ENCODE assay signal across 11 cellular contexts in the genomic region with DNA sequence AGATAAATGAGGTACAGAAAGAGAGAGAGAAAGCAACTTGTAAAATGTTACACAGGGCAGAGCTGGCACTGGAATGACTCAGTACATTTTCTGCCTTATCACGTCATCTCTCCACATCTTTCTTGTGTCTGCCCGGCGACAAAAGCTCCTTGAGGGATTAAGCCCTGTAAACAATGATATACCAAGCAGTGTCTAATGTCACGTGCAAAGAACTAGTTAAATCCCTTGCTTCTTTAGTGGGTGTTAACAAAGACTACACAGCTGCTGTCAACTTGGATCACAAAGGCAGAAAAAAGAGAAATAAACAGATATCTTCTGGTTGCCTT. TPM values are rescaled to one million over a fixed set of nuclear protein-coding genes. Genes with fewer than 3 reads are reported as not detected.
DNase-seq lines count a peak whose midpoint lies in the region; ATAC-seq, FAIRE-seq and TF ChIP-seq lines count a peak whose summit lies in the region.
"Had no signal": no experiment of that assay in that cellular context is flagged by ENCODE, and none has a peak within 500 bp of the region (broad histone marks: within the 10 kb centered on the region; RNA-seq: fewer than 3 reads in every experiment).

No MANE protein-coding gene starts in this region.

- no peak overlapping the region for H2BK15ac ChIP-seq in neuronal stem cell (ENCODE audit: low read length)

- POLR2A ChIA-PET in activated CD4-positive, alpha-beta T cell treated with anti-CD3 and anti-CD28 coated beads for 36 hours (lab: Charles Lee): interaction anchor here (0.5 kb wide), 1 partner anchor 234 kb away, joined by 3 read pairs; no protein-coding TSS in a partner anchor
- POLR2A ChIA-PET in OCI-LY7 (lab: Charles Lee): no interaction called here

- no peaks in the 10 kb centered on the region for H3K9me3 Mint-ChIP-seq in activated CD4-positive, alpha-beta T cell treated with anti-CD3 and anti-CD28 coated beads for 36 hours (ENCODE audit: low read depth)
- no peaks in the 10 kb centered on the region for H3K9me3 Mint-ChIP-seq in astrocyte (ENCODE audit: unreplicated experiment)
- no peaks in the 10 kb centered on the region for H3K9me3 Mint-ChIP-seq in nephron progenitor cell

- no CpG with 5 or more reads among the region's 4 CpGs for WGBS in neuronal stem cell (ENCODE audit: extremely low coverage in 2 of 2, insufficient read length in 2 of 2, insufficient replicate concordance in 1 of 2), 2 donors

- no peak overlapping the region for H2BK12ac ChIP-seq in neuronal stem cell (ENCODE audit: low read length)

- H3K27me3 ChIP-seq in astrocyte (ENCODE audit: insufficient read depth, low read length): peaks cover 4% of the 10 kb centered on the region
- no peaks in the 10 kb centered on the region for H3K27me3 ChIP-seq in neuronal stem cell (ENCODE audit: control insufficient read depth in 3 of 3, insufficient read depth in 3 of 3, low read depth in 1 of 3, low read length in 3 of 3)
- H3K27me3 ChIP-seq: upper lobe of right lung had no signal

- H2AK5ac ChIP-seq in neuronal stem cell (ENCODE audit: low read depth, low read length): no peak overlapping the region

- H2BK120ac ChIP-seq in neuronal stem cell (ENCODE audit: low read depth, low read length): no peak overlapping the region

- H4K20me1 ChIP-seq in astrocyte (ENCODE audit: insufficient read depth, low read length) (no peaks in the 10 kb centered on the region), OCI-LY7 (ENCODE audit: insufficient read depth, low read length) (no peaks in the 10 kb centered on the region)

- H3K9me3 ChIP-seq in astrocyte (ENCODE audit: insufficient read depth, low read depth, low read length) (no peaks in the 10 kb centered on the region), neuronal stem cell (replicated peaks in 1 of 2; ENCODE audit: control insufficient read depth in 2 of 2, insufficient read depth in 1 of 2, low read depth in 1 of 2, low read length in 2 of 2) (no peaks in the 10 kb centered on the region), OCI-LY7 (ENCODE audit: low read length) (no peaks in the 10 kb centered on the region)
- H3K9me3 ChIP-seq: upper lobe of right lung had no signal

- H2AFZ ChIP-seq in astrocyte (ENCODE audit: low read depth, low read length): peak overlapping the region; percentile 49
- H2AFZ ChIP-seq in neuronal stem cell (ENCODE audit: low read length): no peak overlapping the region
- H2AFZ ChIP-seq in OCI-LY7 (ENCODE audit: low read length): no peak overlapping the region

- H3K79me2 ChIP-seq in astrocyte (ENCODE audit: insufficient read depth, low read length) (no peaks in the 10 kb centered on the region), OCI-LY7 (ENCODE audit: insufficient read depth, low read depth, low read length) (no peaks in the 10 kb centered on the region)

- H3K27ac Mint-ChIP-seq in activated CD4-positive, alpha-beta T cell treated with anti-CD3 and anti-CD28 coated beads for 36 hours: peak overlapping the region; percentile 72
- no peak overlapping the region for H3K27ac Mint-ChIP-seq in astrocyte (ENCODE audit: unreplicated experiment)
- no peak overlapping the region for H3K27ac Mint-ChIP-seq in nephron progenitor cell

- no peak overlapping the region for H3K18ac ChIP-seq in neuronal stem cell (ENCODE audit: low read length)

- H3K23ac ChIP-seq in neuronal stem cell (ENCODE audit: low read depth, low read length, poor library complexity): no peak overlapping the region

- no peak overlapping the region for H3K4me2 ChIP-seq in astrocyte (ENCODE audit: low read length)
- H3K4me2 ChIP-seq in neuronal stem cell (ENCODE audit: insufficient read depth, low read length, poor library complexity, severe bottlenecking): no peak overlapping the region
- no peak overlapping the region for H3K4me2 ChIP-seq in OCI-LY7 (ENCODE audit: low read length)

- peaks cover 8% of the 10 kb centered on the region for H3K27me3 Mint-ChIP-seq in activated CD4-positive, alpha-beta T cell treated with anti-CD3 and anti-CD28 coated beads for 36 hours
- no peaks in the 10 kb centered on the region for H3K27me3 Mint-ChIP-seq in astrocyte (ENCODE audit: low read depth, unreplicated experiment)
- H3K27me3 Mint-ChIP-seq in nephron progenitor cell (ENCODE audit: low read depth, poor library complexity): no peaks in the 10 kb centered on the region

- TF ChIP-seq CTCF in astrocyte (IDR thresholded peaks at IDR 0.05; ENCODE audit: insufficient read depth, low read depth, low read length) (no peak), OCI-LY7 (conservative IDR thresholded peaks at IDR 0.05; ENCODE audit: low read length) (no peak), nephron progenitor cell (IDR thresholded peaks at IDR 0.05) (no peak)

- H4K91ac ChIP-seq in neuronal stem cell (ENCODE audit: low read depth, low read length, poor library complexity): no peak overlapping the region

- H3K4me1 ChIP-seq in astrocyte (ENCODE audit: insufficient read depth, low read length) (peaks cover 3% of the 10 kb centered on the region), neuronal stem cell (ENCODE audit: control insufficient read depth in 2 of 2, insufficient read depth in 1 of 2, low read depth in 1 of 2, low read length in 2 of 2) (peaks cover 0 to 8% of the 10 kb centered on the region in 2 donors), OCI-LY7 (ENCODE audit: insufficient read depth, low read length, poor library complexity, severe bottlenecking) (no peaks in the 10 kb centered on the region)

- peaks cover 38% of the 10 kb centered on the region for H3K4me1 Mint-ChIP-seq in activated CD4-positive, alpha-beta T cell treated with anti-CD3 and anti-CD28 coated beads for 36 hours
- H3K4me1 Mint-ChIP-seq in astrocyte (ENCODE audit: low read depth, unreplicated experiment) (peaks cover 9% of the 10 kb centered on the region), nephron progenitor cell (peaks cover 15% of the 10 kb centered on the region)

- H3K36me3 ChIP-seq in astrocyte (ENCODE audit: insufficient read depth, low read length): no peaks in the 10 kb centered on the region
- no peaks in the 10 kb centered on the region for H3K36me3 ChIP-seq in neuronal stem cell (replicated peaks in 1 of 2; ENCODE audit: control insufficient read depth in 2 of 2, insufficient read depth in 2 of 2, low read length in 2 of 2)
- H3K36me3 ChIP-seq in OCI-LY7 (ENCODE audit: insufficient read depth, low read length): no peaks in the 10 kb centered on the region
- H3K36me3 ChIP-seq: upper lobe of right lung had no signal

- intact Hi-C loops in activated CD4-positive, alpha-beta T cell treated with anti-CD3 and anti-CD28 coated beads for 36 hours (cut with DNase I, micrococcal nuclease): loop anchor here in 1 of 2 experiments (2.0 kb wide), 1 partner anchor 107 kb away; no protein-coding TSS in a partner anchor
- intact Hi-C loops in OCI-LY7 (cut with micrococcal nuclease; ENCODE audit: unreplicated experiment): no loop called here

- H2BK5ac ChIP-seq in neuronal stem cell (ENCODE audit: low read length): no peak overlapping the region

- no peak overlapping the region for H3K4me3 Mint-ChIP-seq in activated CD4-positive, alpha-beta T cell treated with anti-CD3 and anti-CD28 coated beads for 36 hours
- H3K4me3 Mint-ChIP-seq in astrocyte (ENCODE audit: unreplicated experiment) (no peak overlapping the region), nephron progenitor cell (no peak overlapping the region)

- H3K9ac ChIP-seq in astrocyte (ENCODE audit: low read length): no peak overlapping the region
- no peak overlapping the region for H3K9ac ChIP-seq in neuronal stem cell (ENCODE audit: low read depth, low read length, poor library complexity)

- H3K9me2 ChIP-seq in OCI-LY7 (ENCODE audit: insufficient read depth, low read length): no peaks in the 10 kb centered on the region

- no peak overlapping the region for H4K8ac ChIP-seq in neuronal stem cell (ENCODE audit: low read depth, low read length)

- H3K4ac ChIP-seq in neuronal stem cell (ENCODE audit: low read length): no peak overlapping the region

- peak; percentile 26 for DNase-seq in activated CD4-positive, alpha-beta T cell treated with anti-CD3 and anti-CD28 coated beads for 36 hours
- no peak for DNase-seq in activated CD4-positive, alpha-beta T cell treated with anti-CD3 and anti-CD28 coated beads for 4 hours
- DNase-seq in HT1080 (ENCODE audit: low read depth) (peak; percentile 44), astrocyte (ENCODE audit: low read depth) (peak; percentile 27), neuronal stem cell (ENCODE audit: low spot score) (peak; percentile 56), OCI-LY7 (ENCODE audit: low spot score) (no peak), nephron progenitor cell (no peak), SKM-1 treated with dmso at 0.1 percent for 144 hours (lab: John Stamatoyannopoulos, UW; ENCODE audit: unreplicated experiment) (no peak)
- DNase-seq: ACHN, NCI-H510A, upper lobe of right lung had no signal

- H3K4me3 ChIP-seq in astrocyte (ENCODE audit: insufficient read depth, low read depth, low read length): no peak overlapping the region
- H3K4me3 ChIP-seq in neuronal stem cell (ENCODE audit: low read length in 2 of 2): no peak overlapping the region
- H3K4me3 ChIP-seq in OCI-LY7 (ENCODE audit: low read depth, low read length, poor library complexity, severe bottlenecking): no peak overlapping the region
- H3K4me3 ChIP-seq: upper lobe of right lung had no signal

- CTCF ChIA-PET in activated CD4-positive, alpha-beta T cell treated with anti-CD3 and anti-CD28 coated beads for 36 hours (lab: Charles Lee): interaction anchor here (0.8 to 1.4 kb wide), 3 partner anchors 12 to 556 kb away, joined by 4 read pairs; no protein-coding TSS in a partner anchor
- CTCF ChIA-PET in OCI-LY7 (lab: Charles Lee; ENCODE audit: unreplicated experiment): no interaction called here

- no peaks in the 10 kb centered on the region for H3K79me1 ChIP-seq in neuronal stem cell (ENCODE audit: low read depth, low read length)

- peak; percentile 59 for ATAC-seq in activated CD4-positive, alpha-beta T cell treated with anti-CD3 and anti-CD28 coated beads for 36 hours
- ATAC-seq: upper lobe of right lung had no signal

- no TSS peak for BruUV-seq in OCI-LY7 (replicated peaks; lab: Mats Ljungman, UMichigan)

- peak; percentile 37 for FAIRE-seq in astrocyte (lab: Jason Lieb, UNC)

- H3K27ac ChIP-seq in astrocyte (ENCODE audit: low read depth, low read length): no peak overlapping the region
- H3K27ac ChIP-seq in neuronal stem cell (replicated peaks; ENCODE audit: low read length): no peak overlapping the region
- H3K27ac ChIP-seq in OCI-LY7 (ENCODE audit: low read depth, low read length, poor library complexity, severe bottlenecking): no peak overlapping the region
- H3K27ac ChIP-seq: upper lobe of right lung had no signal

- no peak overlapping the region for H3K14ac ChIP-seq in neuronal stem cell (ENCODE audit: low read length)

- H3K36me3 Mint-ChIP-seq in activated CD4-positive, alpha-beta T cell treated with anti-CD3 and anti-CD28 coated beads for 36 hours (ENCODE audit: low read depth): no peaks in the 10 kb centered on the region
- H3K36me3 Mint-ChIP-seq in astrocyte (ENCODE audit: low read depth, unreplicated experiment): no peaks in the 10 kb centered on the region
- H3K36me3 Mint-ChIP-seq in nephron progenitor cell (ENCODE audit: low read depth): no peaks in the 10 kb centered on the region

RNA-seq across cellular contexts. Expression of a gene that starts 48.0 kb away (rescaled TPM):
- 1 to 10 TPM; 8.0 to 8.3 TPM for total RNA-seq in activated CD4-positive, alpha-beta T cell treated with anti-CD3 and anti-CD28 coated beads for 36 hours
- total RNA-seq in HT1080 (2014; rRNA removed; shearing (Covaris generic)): 12.9 and 19.1 TPM in 2 replicates
- 1.0 and 3.0 TPM in 2 replicates for polyA plus RNA-seq in HT1080 (2015; cell fraction: cytosol; rRNA removed)
- 1.9 and 2.5 TPM in 2 replicates for polyA plus RNA-seq in HT1080 (2015; cell fraction: nucleus; rRNA removed)
- total RNA-seq in astrocyte (9.2 and 9.9 TPM in 2 replicates), OCI-LY7 (2022) (not detected in 2 replicates)
- 9.6 TPM for polyA plus RNA-seq in neuronal stem cell (2013, experiment 1 of 2)
- 9.9 TPM for polyA plus RNA-seq in neuronal stem cell (2013, experiment 2 of 2)
- not detected in 2 replicates for total RNA-seq in OCI-LY7 (2014; rRNA removed; shearing (Covaris generic))

Comparison
In these comparisons a context has a peak if more than half of its experiments do, and no peak if none do; other contexts are left out.
1. DNase-seq: peak in activated CD4-positive, alpha-beta T cell treated with anti-CD3 and anti-CD28 coated beads for 36 hours (single experiment), HT1080 (single experiment), astrocyte (single experiment) and neuronal stem cell (single experiment); none in activated CD4-positive, alpha-beta T cell treated with anti-CD3 and anti-CD28 coated beads for 4 hours (0 of 2), OCI-LY7 (single experiment), nephron progenitor cell (single experiment) and SKM-1 treated with dmso at 0.1 percent for 144 hours (single experiment).